Comparison of ENCODE assay signal across 8 cellular contexts in the genomic region with DNA sequence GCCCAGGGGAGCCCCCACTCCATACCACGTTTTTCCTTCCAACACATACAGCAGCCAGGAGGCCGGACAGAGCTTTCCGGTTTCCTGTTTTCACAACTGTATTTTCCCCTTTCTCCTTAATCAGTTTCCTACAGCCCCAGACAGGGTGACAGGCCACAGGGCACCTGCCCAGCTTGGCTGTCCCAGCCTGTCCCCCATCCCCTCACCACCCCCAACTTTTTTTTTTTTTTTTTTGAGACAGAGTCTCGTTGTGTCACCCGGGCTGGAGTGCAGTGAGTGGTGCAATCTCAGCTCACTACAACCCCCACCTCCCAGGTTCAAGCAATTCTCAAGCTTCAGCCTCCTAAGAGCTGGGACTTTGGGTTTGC. TPM values are rescaled to one million over a fixed set of nuclear protein-coding genes. Genes with fewer than 3 reads are reported as not detected.
DNase-seq lines count a peak whose midpoint lies in the region; ATAC-seq, FAIRE-seq and TF ChIP-seq lines count a peak whose summit lies in the region.

No MANE protein-coding gene starts in this region.

- peak overlapping the region; percentile 99 for H3K4me2 ChIP-seq in HepG2 (ENCODE audit: low read depth, low read length)

- DNase-seq in activated T-cell treated with anti-CD3 and anti-CD28 coated beads, Interleukin-2, amount 50 U/mL, for 72 hours = no peak
- DNase-seq in activated T-cell treated with anti-CD3 and anti-CD28 coated beads, Interleukin-2, amount 50 U/mL, for 48 hours = no peak
- DNase-seq in amniotic epithelial cell (ENCODE audit: low read depth) (peak; percentile 56), HepG2 (ENCODE audit: low spot score) (peak; percentile 40), vagina (ENCODE audit: extremely low spot score in 2 of 2) (no peak), D721Med (ENCODE audit: insufficient read length, low spot score) (no peak)
- DNase-seq in activated CD4-positive, alpha-beta T cell treated with anti-CD3 and anti-CD28 coated beads, Interleukin-2, amount 50 U/mL, for 48 hours = no peak
- no peak for DNase-seq in activated naive CD4-positive, alpha-beta T cell treated with Interleukin-2 at 50 U/mL for 16 hours

- WGBS in HepG2 (ENCODE audit: low lambda C conversion rate) = 0% methylated on average over 5 of the region's 5 CpGs

- TF ChIP-seq RAD21 in HepG2 (CRISPR knock-in tag; IDR thresholded peaks at IDR 0.05) = no peak

- CTCF ChIA-PET in HepG2 (lab: Yijun Ruan, JAX; ENCODE audit: low intra/inter-chr PET ratio, low total read pairs) = interaction anchor here (0.9 to 8.6 kb wide), 3 partner anchors 21 to 114 kb away, joined by 3 to 179 read pairs (median 11); no protein-coding TSS in a partner anchor

- H3K4me1 Mint-ChIP-seq in activated T-cell treated with anti-CD3 and anti-CD28 coated beads, Interleukin-2, amount 50 U/mL, for 72 hours (ENCODE audit: low read depth) = peaks cover 22% of the 10 kb centered on the region

- no peaks in the 10 kb centered on the region for H3K79me2 ChIP-seq in HepG2 (ENCODE audit: insufficient read depth, low read length)

- H3K27ac ChIP-seq in HepG2 (ENCODE audit: extremely low read length, insufficient read depth, low read length) (peak overlapping the region; percentile 89), vagina (peak overlapping the region; percentile 100)

- intact Hi-C loops in HepG2 (cut with micrococcal nuclease; ENCODE audit: unreplicated experiment) (no loop called here), vagina (cut with DNase I) (no loop called here)

- H3K9me3 ChIP-seq in HepG2 (ENCODE audit: low read length) (no peaks in the 10 kb centered on the region), vagina (no peaks in the 10 kb centered on the region)

- TF ChIP-seq POLR2A in HepG2 (IDR thresholded peaks at IDR 0.05; ENCODE audit: insufficient read depth in 1 of 2, low read depth in 2 of 2, low read length in 2 of 2) = 0 out of 4 replicates have a peak, but pooled peaks of 1 of the 2 experiments have one; percentile 11
- no peak for TF ChIP-seq POLR2A in vagina (IDR thresholded peaks at IDR 0.05)

- no peaks in the 10 kb centered on the region for H3K9me3 Mint-ChIP-seq in activated T-cell treated with anti-CD3 and anti-CD28 coated beads, Interleukin-2, amount 50 U/mL, for 72 hours

- peak overlapping the region; percentile 22 to 23 for H3K4me3 Mint-ChIP-seq in activated T-cell treated with anti-CD3 and anti-CD28 coated beads, Interleukin-2, amount 50 U/mL, for 72 hours

- TF ChIP-seq EP300 in HepG2 (IDR thresholded peaks at IDR 0.05; ENCODE audit: low read depth in 2 of 2, low read length in 2 of 2) = no peak
- TF ChIP-seq EP300 in HepG2 (CRISPR knock-in tag; IDR thresholded peaks at IDR 0.05; ENCODE audit: borderline replicate concordance) = no peak

- in situ Hi-C loops in HepG2 (cut with HindIII; ENCODE audit: extremely low pct_ligation_motif_present, low pct_unique_long_range_greater_than_20kb) = no loop called here

- ATAC-seq in activated T-cell treated with anti-CD3 and anti-CD28 coated beads, Interleukin-2, amount 50 U/mL, for 72 hours (replicated peaks in 1 of 2) = no peak
- ATAC-seq in HepG2 = peak; percentile 46

- peaks cover 3% of the 10 kb centered on the region for H3K27me3 Mint-ChIP-seq in activated T-cell treated with anti-CD3 and anti-CD28 coated beads, Interleukin-2, amount 50 U/mL, for 72 hours (ENCODE audit: low read depth)

- H2AFZ ChIP-seq in HepG2 (ENCODE audit: low read length) = peak overlapping the region; percentile 90

- peaks cover 66% of the 10 kb centered on the region for H3K4me1 ChIP-seq in HepG2 (ENCODE audit: insufficient read depth, low read length)
- H3K4me1 ChIP-seq in vagina = peaks cover 64% of the 10 kb centered on the region

- H3K27ac Mint-ChIP-seq in activated T-cell treated with anti-CD3 and anti-CD28 coated beads, Interleukin-2, amount 50 U/mL, for 72 hours = no peak overlapping the region

- no peaks in the 10 kb centered on the region for H3K36me3 ChIP-seq in HepG2 (replicated peaks in 1 of 2; ENCODE audit: control insufficient read depth in 1 of 2, insufficient read depth in 2 of 2, low read length in 2 of 2)
- H3K36me3 ChIP-seq in vagina = no peaks in the 10 kb centered on the region

- TF ChIP-seq CTCF in HepG2 (CRISPR knock-in tag; IDR thresholded peaks at IDR 0.05) = no peak
- no peak for TF ChIP-seq CTCF in vagina (IDR thresholded peaks at IDR 0.05)
- TF ChIP-seq CTCF in D721Med (IDR thresholded peaks at IDR 0.05; ENCODE audit: insufficient read depth, missing control alignments) = no peak

- TSS peak; percentile 95 for BruUV-seq in HepG2 (replicated peaks; lab: Mats Ljungman, UMichigan)

- H3K27me3 ChIP-seq in HepG2 (ENCODE audit: control insufficient read depth in 1 of 2, insufficient read depth in 2 of 2, low read length in 2 of 2) (peaks cover 0 to 4% of the 10 kb centered on the region in 2 experiments; a peak in 3 of 5 replicates), vagina (no peaks in the 10 kb centered on the region)

- H3K36me3 Mint-ChIP-seq in activated T-cell treated with anti-CD3 and anti-CD28 coated beads, Interleukin-2, amount 50 U/mL, for 72 hours (ENCODE audit: insufficient read depth in 2 of 2) = no peaks in the 10 kb centered on the region

- POLR2A ChIA-PET in HepG2 (lab: Yijun Ruan, JAX) = interaction anchor here (0.9 to 2.6 kb wide), 9 partner anchors 12 to 125 kb away, joined by 3 to 56 read pairs (median 5); a partner anchor contains a TSS

- H3K4me3 ChIP-seq in HepG2 (replicated peaks in 1 of 3; ENCODE audit: insufficient read depth in 1 of 3, low read depth in 2 of 3, low read length in 3 of 3) (peak overlapping the region; percentile 65 to 75 (median 66)), vagina (peak overlapping the region; percentile 29)

- no peaks in the 10 kb centered on the region for H4K20me1 ChIP-seq in HepG2 (ENCODE audit: insufficient read depth, low read length)

- FAIRE-seq in HepG2 (lab: Jason Lieb, UNC) (no peak), D721Med (lab: Jason Lieb, UNC) (no peak)

- peak overlapping the region; percentile 82 for H3K9ac ChIP-seq in HepG2 (ENCODE audit: insufficient read depth, low read depth, low read length)

TF ChIP-seq in HepG2, 621 proteins besides CTCF, POLR2A, EP300 and RAD21 (continues in another document):
- TF ChIP-seq CEBPB (IDR thresholded peaks at IDR 0.05; ENCODE audit: borderline replicate concordance, low read depth, low read length) = peak; percentile 54; the same call in 1 of the 2 replicates
- no peak for TF ChIP-seq HIVEP1 (CRISPR knock-in tag; IDR thresholded peaks at IDR 0.05)
- TF ChIP-seq, protein P1, sequence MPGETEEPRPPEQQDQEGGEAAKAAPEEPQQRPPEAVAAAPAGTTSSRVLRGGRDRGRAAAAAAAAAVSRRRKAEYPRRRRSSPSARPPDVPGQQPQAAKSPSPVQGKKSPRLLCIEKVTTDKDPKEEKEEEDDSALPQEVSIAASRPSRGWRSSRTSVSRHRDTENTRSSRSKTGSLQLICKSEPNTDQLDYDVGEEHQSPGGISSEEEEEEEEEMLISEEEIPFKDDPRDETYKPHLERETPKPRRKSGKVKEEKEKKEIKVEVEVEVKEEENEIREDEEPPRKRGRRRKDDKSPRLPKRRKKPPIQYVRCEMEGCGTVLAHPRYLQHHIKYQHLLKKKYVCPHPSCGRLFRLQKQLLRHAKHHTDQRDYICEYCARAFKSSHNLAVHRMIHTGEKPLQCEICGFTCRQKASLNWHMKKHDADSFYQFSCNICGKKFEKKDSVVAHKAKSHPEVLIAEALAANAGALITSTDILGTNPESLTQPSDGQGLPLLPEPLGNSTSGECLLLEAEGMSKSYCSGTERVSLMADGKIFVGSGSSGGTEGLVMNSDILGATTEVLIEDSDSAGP (CRISPR knock-in tag; IDR thresholded peaks at IDR 0.05; ENCODE audit: borderline replicate concordance) = no peak
- TF ChIP-seq, protein P2, sequence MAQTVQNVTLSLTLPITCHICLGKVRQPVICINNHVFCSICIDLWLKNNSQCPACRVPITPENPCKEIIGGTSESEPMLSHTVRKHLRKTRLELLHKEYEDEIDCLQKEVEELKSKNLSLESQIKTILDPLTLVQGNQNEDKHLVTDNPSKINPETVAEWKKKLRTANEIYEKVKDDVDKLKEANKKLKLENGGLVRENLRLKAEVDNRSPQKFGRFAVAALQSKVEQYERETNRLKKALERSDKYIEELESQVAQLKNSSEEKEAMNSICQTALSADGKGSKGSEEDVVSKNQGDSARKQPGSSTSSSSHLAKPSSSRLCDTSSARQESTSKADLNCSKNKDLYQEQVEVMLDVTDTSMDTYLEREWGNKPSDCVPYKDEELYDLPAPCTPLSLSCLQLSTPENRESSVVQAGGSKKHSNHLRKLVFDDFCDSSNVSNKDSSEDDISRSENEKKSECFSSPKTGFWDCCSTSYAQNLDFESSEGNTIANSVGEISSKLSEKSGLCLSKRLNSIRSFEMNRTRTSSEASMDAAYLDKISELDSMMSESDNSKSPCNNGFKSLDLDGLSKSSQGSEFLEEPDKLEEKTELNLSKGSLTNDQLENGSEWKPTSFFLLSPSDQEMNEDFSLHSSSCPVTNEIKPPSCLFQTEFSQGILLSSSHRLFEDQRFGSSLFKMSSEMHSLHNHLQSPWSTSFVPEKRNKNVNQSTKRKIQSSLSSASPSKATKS (CRISPR knock-in tag; IDR thresholded peaks at IDR 0.05) = no peak

RNA-seq across cellular contexts. Expression of a gene that starts 10.3 kb away (rescaled TPM):
- 10 to 100 TPM; 39.7 to 42.0 TPM for total RNA-seq in activated T-cell treated with anti-CD3 and anti-CD28 coated beads, Interleukin-2, amount 50 U/mL, for 72 hours
- 21.0 and 22.7 TPM in 2 replicates for total RNA-seq in HepG2 (2016; rRNA removed; fragmentation: Illumina TruSeq; extraction: Trizol)
- 28.6 and 37.9 TPM in 2 replicates for total RNA-seq in HepG2 (2016; cell fraction: cytosol; rRNA removed; fragmentation: Illumina TruSeq; extraction: Trizol; ENCODE audit: low read depth)
- total RNA-seq in HepG2 (2016; cell fraction: insoluble cytoplasmic fraction; rRNA removed; fragmentation: Illumina TruSeq; extraction: Trizol) = 19.5 and 23.3 TPM in 2 replicates
- total RNA-seq in HepG2 (2016; cell fraction: membrane; rRNA removed; fragmentation: Illumina TruSeq; extraction: Trizol) = 23.9 and 34.4 TPM in 2 replicates
- total RNA-seq in HepG2 (2016; cell fraction: nucleus; rRNA removed; fragmentation: Illumina TruSeq; extraction: Trizol) = 7.9 and 12.0 TPM in 2 replicates
- polyA plus RNA-seq in HepG2 (2011; rRNA removed) = 38.6 and 58.7 TPM in 2 replicates
- 27.4 and 50.9 TPM in 2 replicates for polyA plus RNA-seq in HepG2 (2011; cell fraction: cytosol; rRNA removed)
- polyA plus RNA-seq in HepG2 (2011; cell fraction: nucleus; rRNA removed) = 34.0 and 48.4 TPM in 2 replicates
- polyA plus RNA-seq in HepG2 (2012) = 35.1 and 96.6 TPM in 2 replicates
- 146 and 151 TPM in 2 replicates for polyA plus RNA-seq in HepG2 (2016; cell fraction: cytosol; fragmentation: Illumina TruSeq; extraction: Trizol; ENCODE audit: low read depth)
- polyA plus RNA-seq in HepG2 (2016; cell fraction: insoluble cytoplasmic fraction; fragmentation: Illumina TruSeq; extraction: Trizol; ENCODE audit: low read depth) = 58.6 and 80.2 TPM in 2 replicates
- polyA plus RNA-seq in HepG2 (2016; cell fraction: membrane; fragmentation: Illumina TruSeq; extraction: Trizol; ENCODE audit: low read depth) = 115 and 119 TPM in 2 replicates
- 42.2 and 50.9 TPM in 2 replicates for polyA plus RNA-seq in HepG2 (2016; cell fraction: nucleus; fragmentation: Illumina TruSeq; extraction: Trizol; ENCODE audit: insufficient read depth, low read depth)
- 27.1 and 53.9 TPM in 2 replicates for polyA minus RNA-seq in HepG2 (2011; rRNA and poly(A)+ RNA removed; ENCODE audit: low replicate concordance)
- 26.1 and 27.0 TPM in 2 replicates for polyA minus RNA-seq in HepG2 (2011; cell fraction: cytosol; rRNA and poly(A)+ RNA removed)
- polyA minus RNA-seq in HepG2 (2011; cell fraction: nucleus; rRNA and poly(A)+ RNA removed) = 5.0 and 5.2 TPM in 2 replicates
- 3,606 TPM for total RNA-seq in vagina

Comparison
In these comparisons a context has a peak if more than half of its experiments do, and no peak if none do; other contexts are left out.
1. DNase-seq: peak in amniotic epithelial cell (single experiment) and HepG2 (single experiment); none in activated T-cell treated with anti-CD3 and anti-CD28 coated beads, Interleukin-2, amount 50 U/mL, for 72 hours (0 of 2), activated T-cell treated with anti-CD3 and anti-CD28 coated beads, Interleukin-2, amount 50 U/mL, for 48 hours (0 of 2), vagina (0 of 2), D721Med (single experiment), activated CD4-positive, alpha-beta T cell treated with anti-CD3 and anti-CD28 coated beads, Interleukin-2, amount 50 U/mL, for 48 hours (0 of 2) and activated naive CD4-positive, alpha-beta T cell treated with Interleukin-2 at 50 U/mL for 16 hours (single experiment).
2. RNA of a gene that starts 10.3 kb away (total RNA-seq): 3,606 TPM in vagina (single experiment); 39.7 to 42.0 TPM in activated T-cell treated with anti-CD3 and anti-CD28 coated beads, Interleukin-2, amount 50 U/mL, for 72 hours and 7.9 to 37.9 TPM in HepG2; every median in the first group is over 10 times any median in the second.